Comparison of ENCODE assay signal across 22 cellular contexts in the genomic region with DNA sequence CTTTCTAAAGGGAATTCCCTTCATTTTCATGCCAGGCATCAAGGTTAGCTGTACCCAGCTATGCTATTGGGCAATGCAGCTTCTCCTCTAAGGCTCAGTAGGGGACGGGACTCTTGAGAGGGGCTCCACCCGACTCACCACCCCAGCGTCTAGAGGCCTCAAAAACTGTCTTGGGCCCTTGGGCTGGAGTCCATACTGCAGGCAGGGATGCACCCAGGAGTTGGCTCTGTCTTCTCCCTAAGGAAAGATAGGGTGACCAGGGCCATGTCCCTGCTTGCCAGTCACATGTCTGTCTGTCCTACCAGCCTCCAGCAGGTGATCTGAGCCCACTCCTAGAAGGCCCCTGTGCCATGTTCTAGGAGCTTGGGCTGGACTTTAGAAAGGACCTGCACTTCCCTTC. TPM values are rescaled to one million over a fixed set of nuclear protein-coding genes. Genes with fewer than 3 reads are reported as not detected.
"Had no signal": no experiment of that assay in that cellular context is flagged by ENCODE, and none has a peak within 500 bp of the region (broad histone marks: within the 10 kb centered on the region; RNA-seq: fewer than 3 reads in every experiment).

No MANE protein-coding gene starts in this region.

- H3K27me3 ChIP-seq: breast epithelium, heart left ventricle, thyroid gland had no signal

- H3K4me1 ChIP-seq: breast epithelium, thyroid gland had no signal

- H3K27me3 Mint-ChIP-seq: activated CD4-positive, alpha-beta T cell treated with anti-CD3 and anti-CD28 coated beads, Interleukin-2, amount 10 ng/mL, durations not matched to agents 7 days and 5 days; activated naive CD8-positive, alpha-beta T cell treated with anti-CD3 and anti-CD28 coated beads for 36 hours; stimulated activated naive CD8-positive, alpha-beta T cell treated with anti-CD3 and anti-CD28 coated beads, Interleukin-15, Interleukin-2, amounts not matched to agents 100 ng/mL and 50 ng/mL, for 24 hours had no signal

- ATAC-seq: activated CD8-positive, alpha-beta T cell treated with anti-CD3 and anti-CD28 coated beads, Interleukin-2, amount 10 ng/mL, durations not matched to agents 7 days and 5 days; heart left ventricle; mucosa of descending colon; T-cell had no signal

- H3K27ac Mint-ChIP-seq: activated CD4-positive, alpha-beta T cell treated with anti-CD3 and anti-CD28 coated beads, Interleukin-2, amount 10 ng/mL, durations not matched to agents 7 days and 5 days; activated CD8-positive, alpha-beta T cell treated with anti-CD3 and anti-CD28 coated beads, Interleukin-2, amount 10 ng/mL, durations not matched to agents 7 days and 5 days; activated naive CD8-positive, alpha-beta T cell treated with anti-CD3 and anti-CD28 coated beads for 36 hours; activated T-helper 1 cell treated with anti-CD3 and anti-CD28 coated beads, Interleukin-12 subunit alpha, Interleukin-12 subunit beta, Interleukin-2, Interleukin-4 antibody, amounts not matched to agents 30 ng/mL and 10 ng/mL and 1 ng/mL, durations not matched to agents 14 hours and 24 hours and 36 hours; nephron progenitor cell; stimulated activated naive CD8-positive, alpha-beta T cell treated with anti-CD3 and anti-CD28 coated beads, Interleukin-15, Interleukin-2, amounts not matched to agents 100 ng/mL and 50 ng/mL, for 24 hours; T-cell; T-helper 2 cell treated with Interferon-gamma antibody and Interleukin-4, amounts not matched to agents 5 μg/mL and 100 μg/mL, for 36 hours had no signal

- H3K4me1 Mint-ChIP-seq: activated CD4-positive, alpha-beta T cell treated with anti-CD3 and anti-CD28 coated beads, Interleukin-2, amount 10 ng/mL, durations not matched to agents 7 days and 5 days; activated naive CD8-positive, alpha-beta T cell treated with anti-CD3 and anti-CD28 coated beads for 36 hours; T-cell had no signal

- H3K36me3 Mint-ChIP-seq: activated naive CD8-positive, alpha-beta T cell treated with anti-CD3 and anti-CD28 coated beads for 36 hours; T-cell had no signal

- H3K27ac ChIP-seq: breast epithelium, heart left ventricle, thyroid gland, VCaP had no signal

- H3K4me3 Mint-ChIP-seq: activated CD4-positive, alpha-beta T cell treated with anti-CD3 and anti-CD28 coated beads, Interleukin-2, amount 10 ng/mL, durations not matched to agents 7 days and 5 days; activated CD8-positive, alpha-beta T cell treated with anti-CD3 and anti-CD28 coated beads, Interleukin-2, amount 10 ng/mL, durations not matched to agents 7 days and 5 days; activated naive CD8-positive, alpha-beta T cell treated with anti-CD3 and anti-CD28 coated beads for 36 hours; activated T-helper 1 cell treated with anti-CD3 and anti-CD28 coated beads, Interleukin-12 subunit alpha, Interleukin-12 subunit beta, Interleukin-2, Interleukin-4 antibody, amounts not matched to agents 30 ng/mL and 10 ng/mL and 1 ng/mL, durations not matched to agents 14 hours and 24 hours and 36 hours; nephron progenitor cell; stimulated activated naive CD8-positive, alpha-beta T cell treated with anti-CD3 and anti-CD28 coated beads, Interleukin-15, Interleukin-2, amounts not matched to agents 100 ng/mL and 50 ng/mL, for 24 hours; T-cell; T-helper 2 cell treated with Interferon-gamma antibody and Interleukin-4, amounts not matched to agents 5 μg/mL and 100 μg/mL, for 36 hours had no signal

- H3K9me3 Mint-ChIP-seq: activated CD4-positive, alpha-beta T cell treated with anti-CD3 and anti-CD28 coated beads, Interleukin-2, amount 10 ng/mL, durations not matched to agents 7 days and 5 days; activated naive CD8-positive, alpha-beta T cell treated with anti-CD3 and anti-CD28 coated beads for 36 hours; activated T-helper 1 cell treated with anti-CD3 and anti-CD28 coated beads, Interleukin-12 subunit alpha, Interleukin-12 subunit beta, Interleukin-2, Interleukin-4 antibody, amounts not matched to agents 30 ng/mL and 10 ng/mL and 1 ng/mL, durations not matched to agents 14 hours and 24 hours and 36 hours; nephron progenitor cell; stimulated activated naive CD8-positive, alpha-beta T cell treated with anti-CD3 and anti-CD28 coated beads, Interleukin-15, Interleukin-2, amounts not matched to agents 100 ng/mL and 50 ng/mL, for 24 hours; T-cell; T-helper 2 cell treated with Interferon-gamma antibody and Interleukin-4, amounts not matched to agents 5 μg/mL and 100 μg/mL, for 36 hours had no signal

- H3K4me3 ChIP-seq: breast epithelium, heart left ventricle, mucosa of descending colon, thyroid gland had no signal

- H3K36me3 ChIP-seq: breast epithelium, heart left ventricle, thyroid gland had no signal

- H3K9me3 ChIP-seq: breast epithelium, heart left ventricle, mucosa of descending colon, thyroid gland had no signal

- DNase-seq: activated CD4-positive, alpha-beta T cell treated with anti-CD3 and anti-CD28 coated beads, Interleukin-2, amount 10 ng/mL, durations not matched to agents 7 days and 5 days; activated CD8-positive, alpha-beta T cell treated with anti-CD3 and anti-CD28 coated beads, Interleukin-2, amount 10 ng/mL, durations not matched to agents 7 days and 5 days; activated naive CD8-positive, alpha-beta T cell treated with anti-CD3 and anti-CD28 coated beads for 36 hours; cerebellar nuclear complex; mesenchymal stem cell; mucosa of descending colon; nephron progenitor cell; nucleus accumbens; retina; stimulated activated CD4-positive, alpha-beta T cell treated with anti-CD3 and anti-CD28 coated beads, Interleukin-4, amount 100 ng/mL, for 24 hours; substantia nigra; T-cell had no signal

RNA-seq across cellular contexts. Expression of gene OPN4, which starts 1.2 kb away (rescaled TPM):
- total RNA-seq: activated CD4-positive, alpha-beta T cell treated with anti-CD3 and anti-CD28 coated beads, Interleukin-2, amount 10 ng/mL, durations not matched to agents 7 days and 5 days; activated CD8-positive, alpha-beta T cell treated with anti-CD3 and anti-CD28 coated beads, Interleukin-2, amount 10 ng/mL, durations not matched to agents 7 days and 5 days; activated naive CD8-positive, alpha-beta T cell treated with anti-CD3 and anti-CD28 coated beads for 36 hours; activated T-helper 1 cell treated with anti-CD3 and anti-CD28 coated beads, Interleukin-12 subunit alpha, Interleukin-12 subunit beta, Interleukin-2, Interleukin-4 antibody, amounts not matched to agents 30 ng/mL and 10 ng/mL and 1 ng/mL, durations not matched to agents 14 hours and 24 hours and 36 hours; breast epithelium; epithelial cell of proximal tubule; fibroblast of villous mesenchyme; T-cell had no signal
- polyA plus RNA-seq: keratinocyte had no signal

RNA-seq across cellular contexts. Expression of gene LDB3, which starts 12.7 kb away (rescaled TPM):
- total RNA-seq: epithelial cell of proximal tubule had no signal
